In genomic region chrX:997631-998137, GRCh38 we compare ENCODE assay signal across 20 cellular contexts.
DNase-seq lines count a peak whose midpoint lies in the region; ATAC-seq, FAIRE-seq and TF ChIP-seq lines count a peak whose summit lies in the region.
"Had no signal": no experiment of that assay in that cellular context is flagged by ENCODE, and none has a peak within 500 bp of the region (broad histone marks: within the 10 kb centered on the region; RNA-seq: fewer than 3 reads in every experiment).

No MANE protein-coding gene starts in this region.

- POLR2A ChIA-PET in A549 (lab: Yijun Ruan, JAX) (no interaction called here), OCI-LY7 (lab: Charles Lee) (no interaction called here)

- H3K9me3 ChIP-seq in A549 (0 out of 3 replicates have a peak, but pooled peaks cover 5% of the 10 kb centered on the region), OCI-LY7 (ENCODE audit: low read length) (no peaks in the 10 kb centered on the region), trophoblast cell (ENCODE audit: insufficient read depth, low read depth, low read length) (peaks cover 2% of the 10 kb centered on the region)

- ATAC-seq in A549 = peak; percentile 19 to 32; a peak in 1 of 6 replicates
- ATAC-seq in GM19438 (IDR thresholded peaks at IDR 0.05; ENCODE audit: low read depth, unreplicated experiment) = peak; percentile 67
- ATAC-seq: Panc1, SK-N-SH treated with all-trans-retinoic acid at 6 μM for 48 hours had no signal

- H3K4me3 Mint-ChIP-seq in endothelial cell (ENCODE audit: unreplicated experiment) = no peak overlapping the region
- H3K4me3 Mint-ChIP-seq: brain had no signal

- H2AFZ ChIP-seq in OCI-LY7 (ENCODE audit: low read length) = peak overlapping the region; percentile 73; the same call in 1 of the 2 replicates
- no peak overlapping the region for H2AFZ ChIP-seq in trophoblast cell (ENCODE audit: insufficient read depth, low read length, poor library complexity)

- H2AK5ac ChIP-seq in trophoblast cell (ENCODE audit: low read length) = no peak overlapping the region

- TF ChIP-seq POLR2A in A549 (IDR thresholded peaks at IDR 0.05; ENCODE audit: low read length) = no peak

- H3K4me1 ChIP-seq in A549 (no peaks in the 10 kb centered on the region), OCI-LY7 (ENCODE audit: insufficient read depth, low read length, poor library complexity, severe bottlenecking) (peaks cover 31% of the 10 kb centered on the region), trophoblast cell (ENCODE audit: control insufficient read depth in 1 of 2, insufficient read depth in 2 of 2, low read length in 2 of 2) (no peaks in the 10 kb centered on the region)
- H3K4me1 ChIP-seq: suprapubic skin had no signal

- H3K23ac ChIP-seq in trophoblast cell (ENCODE audit: low read length) = no peak overlapping the region

- H3K9me2 ChIP-seq in OCI-LY7 (ENCODE audit: insufficient read depth, low read length) = no peaks in the 10 kb centered on the region

- no peaks in the 10 kb centered on the region for H3K4me1 Mint-ChIP-seq in endothelial cell (ENCODE audit: unreplicated experiment)
- H3K4me1 Mint-ChIP-seq: brain had no signal

- TF ChIP-seq EP300 in A549 (IDR thresholded peaks at IDR 0.05) = no peak

- CTCF ChIA-PET in A549 (lab: Yijun Ruan, JAX) (no interaction called here), OCI-LY7 (lab: Charles Lee; ENCODE audit: unreplicated experiment) (no interaction called here)

- H2BK5ac ChIP-seq in trophoblast cell (ENCODE audit: low read depth, low read length, poor library complexity) = no peak overlapping the region

- no peaks in the 10 kb centered on the region for H3K36me3 Mint-ChIP-seq in endothelial cell (ENCODE audit: low read depth, unreplicated experiment)
- H3K36me3 Mint-ChIP-seq: brain had no signal

- H3K27me3 ChIP-seq in trophoblast cell (ENCODE audit: insufficient read depth, low read length) = no peaks in the 10 kb centered on the region
- H3K27me3 ChIP-seq: suprapubic skin had no signal

- H3K27me3 Mint-ChIP-seq in endothelial cell (ENCODE audit: unreplicated experiment) = no peaks in the 10 kb centered on the region
- H3K27me3 Mint-ChIP-seq: brain had no signal

- H3K9ac ChIP-seq in trophoblast cell (ENCODE audit: low read length) = no peak overlapping the region

- no peak overlapping the region for H4K91ac ChIP-seq in trophoblast cell (ENCODE audit: low read depth, low read length)

- TF ChIP-seq CTCF in A549 (IDR thresholded peaks at IDR 0.05) = no peak
- TF ChIP-seq CTCF in OCI-LY7 (conservative IDR thresholded peaks at IDR 0.05; ENCODE audit: low read length) = no peak
- TF ChIP-seq CTCF in endothelial cell (IDR thresholded peaks at IDR 0.05; ENCODE audit: unreplicated experiment) = no peak

- no peak overlapping the region for H2BK12ac ChIP-seq in trophoblast cell (ENCODE audit: low read length)

- peaks cover 14% of the 10 kb centered on the region for H3K9me3 Mint-ChIP-seq in endothelial cell (ENCODE audit: unreplicated experiment)

- H3K36me3 ChIP-seq in OCI-LY7 (ENCODE audit: insufficient read depth, low read length) (no peaks in the 10 kb centered on the region), trophoblast cell (ENCODE audit: control insufficient read depth in 1 of 2, insufficient read depth in 2 of 2, low read length in 2 of 2) (no peaks in the 10 kb centered on the region)
- H3K36me3 ChIP-seq: suprapubic skin had no signal

- H3K79me1 ChIP-seq in trophoblast cell (ENCODE audit: low read length) = no peaks in the 10 kb centered on the region

- intact Hi-C loops in OCI-LY7 (cut with micrococcal nuclease; ENCODE audit: unreplicated experiment) = no loop called here

- DNase-seq in A549 (ENCODE audit: low read depth in 1 of 2, low spot score in 1 of 2) (no peak), OCI-LY7 (ENCODE audit: low spot score) (no peak), iPS-NIHi7 (ENCODE audit: extremely low spot score) (peak; percentile 41), trophoblast cell (no peak), dedifferentiated amniotic fluid mesenchymal stem cell (ENCODE audit: extremely low spot score) (no peak), endothelial cell (ENCODE audit: low spot score) (no peak)
- no peak for DNase-seq in stimulated activated CD4-positive, alpha-beta T cell treated with anti-CD3 and anti-CD28 coated beads, Interleukin-2, amount 100 ng/mL, for 48 hours
- DNase-seq: activated CD4-positive, alpha-beta T cell treated with anti-CD3 and anti-CD28 coated beads for 1 hour; dermis blood vessel endothelial cell; NCI-H1436; NCI-H748 treated with DMSO at 0.1 percent for 48 hours had no signal

- H3K4me3 ChIP-seq in A549 = no peak overlapping the region
- H3K4me3 ChIP-seq in OCI-LY7 (ENCODE audit: low read depth, low read length, poor library complexity, severe bottlenecking) = no peak overlapping the region
- no peak overlapping the region for H3K4me3 ChIP-seq in trophoblast cell (ENCODE audit: low read depth, low read length)
- H3K4me3 ChIP-seq: suprapubic skin had no signal

- no peaks in the 10 kb centered on the region for H4K20me1 ChIP-seq in OCI-LY7 (ENCODE audit: insufficient read depth, low read length)

- H3K27ac Mint-ChIP-seq in endothelial cell (ENCODE audit: unreplicated experiment) = no peak overlapping the region
- H3K27ac Mint-ChIP-seq: activated T-helper 2 cell treated with anti-CD3 and anti-CD28 coated beads, Interferon-gamma antibody, Interleukin-2, Interleukin-4, amounts not matched to agents 10 μg/mL and 5 μg/mL and 100 μg/mL, durations not matched to agents 14 hours and 24 hours and 36 hours; brain had no signal

- TF ChIP-seq RAD21 in A549 (conservative IDR thresholded peaks at IDR 0.05 in 1 of 2, IDR thresholded peaks at IDR 0.05 in 1 of 2) = no peak

- 24% methylated on average over 10 of the region's 10 CpGs for WGBS in A549 (ENCODE audit: missing lambda C conversion rate)
- no CpG with 5 or more reads among the region's 10 CpGs for WGBS in trophoblast cell (ENCODE audit: extremely low coverage, insufficient coverage, insufficient read length)

- no peaks in the 10 kb centered on the region for H3K79me2 ChIP-seq in OCI-LY7 (ENCODE audit: insufficient read depth, low read depth, low read length)
- H3K79me2 ChIP-seq in trophoblast cell (ENCODE audit: control insufficient read depth, insufficient read depth, low read length, poor library complexity) = no peaks in the 10 kb centered on the region

- H4K8ac ChIP-seq in trophoblast cell (ENCODE audit: low read depth, low read length) = no peak overlapping the region

- H3K4me2 ChIP-seq in A549 (no peak overlapping the region), OCI-LY7 (ENCODE audit: low read length) (no peak overlapping the region), trophoblast cell (ENCODE audit: low read length) (no peak overlapping the region)

- H3K18ac ChIP-seq in trophoblast cell (ENCODE audit: low read length) = no peak overlapping the region

- no peak overlapping the region for H4K12ac ChIP-seq in trophoblast cell (ENCODE audit: low read depth, low read length)

- H3K4ac ChIP-seq in trophoblast cell (ENCODE audit: low read depth, low read length) = no peak overlapping the region

- no peak for FAIRE-seq in A549 (lab: Jason Lieb, UNC)
- FAIRE-seq: A204.1 had no signal

- H3K27ac ChIP-seq in A549 (no peak overlapping the region), OCI-LY7 (ENCODE audit: low read depth, low read length, poor library complexity, severe bottlenecking) (peak overlapping the region; percentile 5), trophoblast cell (ENCODE audit: low read depth, low read length) (no peak overlapping the region)
- H3K27ac ChIP-seq: C4-2B, HL-60, suprapubic skin had no signal

- no peak overlapping the region for H2BK120ac ChIP-seq in trophoblast cell (ENCODE audit: insufficient read depth, low read length, poor library complexity)

- no peak overlapping the region for H3K14ac ChIP-seq in trophoblast cell (ENCODE audit: low read length)

- no TSS peak for BruUV-seq in OCI-LY7 (replicated peaks; lab: Mats Ljungman, UMichigan)

TF ChIP-seq in A549, 52 proteins besides CTCF, POLR2A, EP300 and RAD21:
- no peak for TF ChIP-seq HOXB5 (CRISPR knock-in tag; IDR thresholded peaks at IDR 0.05)
- TF ChIP-seq PBX3 (IDR thresholded peaks at IDR 0.05) = no peak
- no peak for TF ChIP-seq CBX2 (IDR thresholded peaks at IDR 0.05; ENCODE audit: borderline replicate concordance, low read depth)
- no peak for TF ChIP-seq HES2 (IDR thresholded peaks at IDR 0.05)
- TF ChIP-seq HOXA7 (CRISPR knock-in tag; IDR thresholded peaks at IDR 0.05) = no peak
- TF ChIP-seq ZC3H11A (IDR thresholded peaks at IDR 0.05) = no peak
- no peak for TF ChIP-seq TP53 (CRISPR knock-in tag; IDR thresholded peaks at IDR 0.05)
- TF ChIP-seq USF2 (IDR thresholded peaks at IDR 0.05) = no peak
- TF ChIP-seq FOSB (CRISPR knock-in tag; IDR thresholded peaks at IDR 0.05) = no peak
- TF ChIP-seq PHF8 (IDR thresholded peaks at IDR 0.05; ENCODE audit: borderline replicate concordance, low read depth) = no peak
TF ChIP-seq in A549: peak in this region for 0.
